ENCODE assay signal across 2 cellular contexts in genomic region chr20:50721881-50722281, GRCh38.
TF ChIP-seq lines count a peak whose summit lies in the region.

No MANE protein-coding gene starts in this region.

TF ChIP-seq in GM23338, 12 proteins besides CTCF, POLR2A, EP300 and RAD21:
- no peak for TF ChIP-seq EZH2 (IDR thresholded peaks at IDR 0.05; ENCODE audit: low read depth, unreplicated experiment)
- TF ChIP-seq ZNF114 (CRISPR knock-in tag; IDR thresholded peaks at IDR 0.05) = no peak
- no peak for TF ChIP-seq ZNF462 (CRISPR knock-in tag; IDR thresholded peaks at IDR 0.05)
- no peak for TF ChIP-seq CREB1 (CRISPR knock-in tag; IDR thresholded peaks at IDR 0.05; ENCODE audit: low read depth)
- no peak for TF ChIP-seq ETS1 (IDR thresholded peaks at IDR 0.05)
TF ChIP-seq in GM23338: peak in this region for 0.

TF ChIP-seq in HepG2, 621 proteins besides CTCF, POLR2A, EP300 and RAD21 (continues in another document):
- TF ChIP-seq DRAP1 (CRISPR knock-in tag; IDR thresholded peaks at IDR 0.05) (no peak), NCOA5 (CRISPR knock-in tag; IDR thresholded peaks at IDR 0.05) (no peak), ZFP91 (CRISPR knock-in tag; IDR thresholded peaks at IDR 0.05; ENCODE audit: borderline replicate concordance) (0 out of 2 replicates have a peak, but pooled peaks have one; percentile 22), ZFP62 (CRISPR knock-in tag; IDR thresholded peaks at IDR 0.05) (no peak), GPN1 (CRISPR knock-in tag; IDR thresholded peaks at IDR 0.05; ENCODE audit: borderline replicate concordance) (no peak), HOXA9 (CRISPR knock-in tag; IDR thresholded peaks at IDR 0.05; ENCODE audit: borderline replicate concordance) (no peak), ETV6 (CRISPR knock-in tag; conservative IDR thresholded peaks at IDR 0.05) (no peak), MAX (IDR thresholded peaks at IDR 0.05) (no peak), ZNF646 (CRISPR knock-in tag; IDR thresholded peaks at IDR 0.05) (peak; percentile 46; the same call in 1 of the 2 replicates), MLLT10 (CRISPR knock-in tag; IDR thresholded peaks at IDR 0.05) (no peak), HMG20A (CRISPR knock-in tag; IDR thresholded peaks at IDR 0.05; ENCODE audit: borderline replicate concordance) (no peak), PBX2 (CRISPR knock-in tag; IDR thresholded peaks at IDR 0.05) (0 out of 2 replicates have a peak, but pooled peaks have one; percentile 24), MXD3 (CRISPR knock-in tag; IDR thresholded peaks at IDR 0.05) (no peak), SOX5 (CRISPR knock-in tag; IDR thresholded peaks at IDR 0.05; ENCODE audit: borderline replicate concordance) (no peak), ZKSCAN1 (IDR thresholded peaks at IDR 0.05; ENCODE audit: low read length) (no peak), NFIC (IDR thresholded peaks at IDR 0.05; ENCODE audit: low read length) (no peak), ZNF598 (CRISPR knock-in tag; IDR thresholded peaks at IDR 0.05; ENCODE audit: borderline replicate concordance) (peak; percentile 67; the same call in 1 of the 2 replicates), KLF12 (CRISPR knock-in tag; IDR thresholded peaks at IDR 0.05; ENCODE audit: borderline replicate concordance) (no peak), ZNF280B (CRISPR knock-in tag; IDR thresholded peaks at IDR 0.05; ENCODE audit: borderline replicate concordance) (peak; percentile 77; the same call in 1 of the 2 replicates), HNF1A (IDR thresholded peaks at IDR 0.05; ENCODE audit: low read depth) (no peak), HNF1A (CRISPR knock-in tag; IDR thresholded peaks at IDR 0.05; ENCODE audit: borderline replicate concordance) (no peak), PITX1 (CRISPR knock-in tag; IDR thresholded peaks at IDR 0.05) (peak; percentile 27; the same call in 1 of the 2 replicates), TRAFD1 (CRISPR knock-in tag; IDR thresholded peaks at IDR 0.05; ENCODE audit: borderline replicate concordance) (0 out of 2 replicates have a peak, but pooled peaks have one; percentile 47), RAD51 (IDR thresholded peaks at IDR 0.05; ENCODE audit: borderline replicate concordance) (0 out of 2 replicates have a peak, but pooled peaks have one; percentile 42), USF2 (IDR thresholded peaks at IDR 0.05; ENCODE audit: low read depth, low read length) (peak; percentile 72), USF2 (CRISPR knock-in tag; IDR thresholded peaks at IDR 0.05; ENCODE audit: borderline replicate concordance) (no peak), NKX3-1 (CRISPR knock-in tag; IDR thresholded peaks at IDR 0.05) (no peak)
